ENCODE assay signal across 8 cellular contexts in genomic region chr4:56909083-56909981, GRCh38. TPM values are rescaled to one million over a fixed set of nuclear protein-coding genes. Genes with fewer than 3 reads are reported as not detected.
DNase-seq lines count a peak whose midpoint lies in the region; ATAC-seq and TF ChIP-seq lines count a peak whose summit lies in the region.

No MANE protein-coding gene starts in this region.

- POLR2A ChIA-PET in SK-N-SH (lab: Yijun Ruan, JAX): interaction anchor here (0.5 to 1.7 kb wide), 2 partner anchors 69 to 523 kb away, joined by 3 to 5 read pairs; partner anchors contain the start of genes NOA1 and POLR2B

- peaks cover 56% of the 10 kb centered on the region for H3K79me2 ChIP-seq in SK-N-SH (ENCODE audit: insufficient read depth)

- H3K9me2 ChIP-seq in SK-N-SH: no peaks in the 10 kb centered on the region

- CTCF ChIA-PET in SK-N-SH (lab: Yijun Ruan, JAX): interaction anchor here (0.7 to 1.5 kb wide), 6 partner anchors 31 to 338 kb away, joined by 3 to 4 read pairs (median 3); partner anchors contain the start of genes NOA1 and POLR2B

- DNase-seq in DMS53 (lab: John Stamatoyannopoulos, UW): peak; percentile 51
- peak; percentile 67 for DNase-seq in SK-N-SH
- DNase-seq in brain microvascular endothelial cell: peak; percentile 47
- DNase-seq in iPS DF 6.9 (ENCODE audit: low read depth, low spot score): no peak
- peak; percentile 73 for DNase-seq in sigmoid colon
- no peak for DNase-seq in NCI-H2029 treated with DMSO at 0.1 percent for 48 hours (lab: John Stamatoyannopoulos, UW)

- 2% methylated on average over 35 of the region's 41 CpGs for WGBS in SK-N-SH (ENCODE audit: low lambda C conversion rate)
- WGBS in iPS DF 6.9 (ENCODE audit: insufficient coverage, insufficient read length): no CpG with 5 or more reads among the region's 41 CpGs
- WGBS in sigmoid colon, 2 donors: 1% methylated on average over 41 of the region's 41 CpGs

- H3K27me3 ChIP-seq in SK-N-SH (ENCODE audit: insufficient read depth) (no peaks in the 10 kb centered on the region), brain microvascular endothelial cell (replicated peaks) (no peaks in the 10 kb centered on the region), iPS DF 6.9 (ENCODE audit: control insufficient read depth, insufficient read depth, low read length) (no peaks in the 10 kb centered on the region; the same call in 1 of the 2 replicates), sigmoid colon (no peaks in the 10 kb centered on the region)

- intact Hi-C loops in sigmoid colon (cut with DNase I): loop anchor here (5.0 kb wide), 4 partner anchors 48 to 1562 kb away; partner anchors contain the start of genes CEP135 and SRD5A3

- no peak for TF ChIP-seq RAD21 in SK-N-SH (IDR thresholded peaks at IDR 0.05; ENCODE audit: low read length)

- peak; percentile 29 for ATAC-seq in GM19438 (IDR thresholded peaks at IDR 0.05; ENCODE audit: low read depth, unreplicated experiment)
- peak; percentile 25 for ATAC-seq in HG03469 (IDR thresholded peaks at IDR 0.05; ENCODE audit: unreplicated experiment)

- peak overlapping the region; percentile 82 to 83 for H3K27ac ChIP-seq in SK-N-SH (ENCODE audit: low read depth in 2 of 2, low read length in 1 of 2)
- peak overlapping the region; percentile 77 for H3K27ac ChIP-seq in brain microvascular endothelial cell
- no peak overlapping the region for H3K27ac ChIP-seq in iPS DF 6.9 (ENCODE audit: low read length)
- peak overlapping the region; percentile 89 to 97 (median 95) for H3K27ac ChIP-seq in sigmoid colon

- H3K4me2 ChIP-seq in SK-N-SH: peak overlapping the region; percentile 71

- H3K4me3 ChIP-seq in SK-N-SH (ENCODE audit: low read depth in 2 of 2, low read length in 1 of 2): peak overlapping the region; percentile 88 to 90
- peak overlapping the region; percentile 87 for H3K4me3 ChIP-seq in brain microvascular endothelial cell (ENCODE audit: low read depth, low read length)
- H3K4me3 ChIP-seq in iPS DF 6.9 (ENCODE audit: low read length): peak overlapping the region; percentile 92
- peak overlapping the region; percentile 75 to 98 (median 94) for H3K4me3 ChIP-seq in sigmoid colon

- no peak overlapping the region for H2AFZ ChIP-seq in SK-N-SH (ENCODE audit: low read depth)

- TF ChIP-seq CTCF in SK-N-SH (IDR thresholded peaks at IDR 0.05) (no peak), brain microvascular endothelial cell (IDR thresholded peaks at IDR 0.05; ENCODE audit: low read depth, low read length, missing control alignments) (no peak), sigmoid colon (IDR thresholded peaks at IDR 0.05) (no peak)

- peak overlapping the region; percentile 87 for H3K9ac ChIP-seq in SK-N-SH

- H3K4me1 ChIP-seq in SK-N-SH (ENCODE audit: control insufficient read depth in 1 of 2, insufficient read depth in 2 of 2, low read depth in 1 of 2, low read length in 1 of 2): peaks cover 0 to 11% of the 10 kb centered on the region in 2 experiments; a peak in 2 of 4 replicates
- peaks cover 5% of the 10 kb centered on the region; the same call in 1 of the 2 replicates for H3K4me1 ChIP-seq in iPS DF 6.9 (ENCODE audit: control insufficient read depth, insufficient read depth, low read length)
- peaks cover 0 to 39% (median 35%) of the 10 kb centered on the region in 4 donors for H3K4me1 ChIP-seq in sigmoid colon

- TF ChIP-seq EP300 in SK-N-SH (IDR thresholded peaks at IDR 0.05; ENCODE audit: borderline replicate concordance in 1 of 2, low read depth in 1 of 2, low read length in 1 of 2): no peak
- TF ChIP-seq EP300 in sigmoid colon (IDR thresholded peaks at IDR 0.05): no peak

- in situ Hi-C loops in brain microvascular endothelial cell (cut with HindIII; ENCODE audit: low pct_ligation_motif_present, low sequenced_read_pairs): no loop called here

- H3K9me3 ChIP-seq in SK-N-SH (no peaks in the 10 kb centered on the region), iPS DF 6.9 (ENCODE audit: control insufficient read depth, insufficient read depth, low read length) (no peaks in the 10 kb centered on the region), sigmoid colon (no peaks in the 10 kb centered on the region)

- TF ChIP-seq POLR2A in sigmoid colon (IDR thresholded peaks at IDR 0.05): no peak

- peaks cover 9% of the 10 kb centered on the region for H3F3A ChIP-seq in SK-N-SH (replicated peaks; ENCODE audit: insufficient read depth)

- peaks cover 48% of the 10 kb centered on the region for H4K20me1 ChIP-seq in SK-N-SH (ENCODE audit: insufficient read depth)

- peaks cover 4 to 26% of the 10 kb centered on the region in 2 experiments for H3K36me3 ChIP-seq in SK-N-SH (replicated peaks in 1 of 2; ENCODE audit: control insufficient read depth in 1 of 2, insufficient read depth in 2 of 2, low read length in 1 of 2)
- H3K36me3 ChIP-seq in brain microvascular endothelial cell (replicated peaks): no peaks in the 10 kb centered on the region
- no peaks in the 10 kb centered on the region for H3K36me3 ChIP-seq in iPS DF 6.9 (ENCODE audit: control insufficient read depth, insufficient read depth, low read length)
- no peaks in the 10 kb centered on the region for H3K36me3 ChIP-seq in sigmoid colon

TF ChIP-seq in SK-N-SH, 30 proteins besides CTCF, POLR2A, EP300 and RAD21:
- TF ChIP-seq, protein P1, sequence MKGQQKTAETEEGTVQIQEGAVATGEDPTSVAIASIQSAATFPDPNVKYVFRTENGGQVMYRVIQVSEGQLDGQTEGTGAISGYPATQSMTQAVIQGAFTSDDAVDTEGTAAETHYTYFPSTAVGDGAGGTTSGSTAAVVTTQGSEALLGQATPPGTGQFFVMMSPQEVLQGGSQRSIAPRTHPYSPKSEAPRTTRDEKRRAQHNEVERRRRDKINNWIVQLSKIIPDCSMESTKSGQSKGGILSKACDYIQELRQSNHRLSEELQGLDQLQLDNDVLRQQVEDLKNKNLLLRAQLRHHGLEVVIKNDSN (IDR thresholded peaks at IDR 0.05; ENCODE audit: borderline replicate concordance, low read depth): no peak
- TF ChIP-seq RXRA (IDR thresholded peaks at IDR 0.05; ENCODE audit: borderline replicate concordance, low read depth) (0 out of 2 replicates have a peak, but pooled peaks have one; percentile 7), MXI1 (IDR thresholded peaks at IDR 0.05; ENCODE audit: low read depth, low read length) (peak; percentile 69; the same call in 1 of the 2 replicates), EZH2phosphoT487 (IDR thresholded peaks at IDR 0.05; ENCODE audit: borderline replicate concordance, low read depth) (no peak), MAX (IDR thresholded peaks at IDR 0.05; ENCODE audit: low read depth) (0 out of 2 replicates have a peak, but pooled peaks have one; percentile 13), YY1 (IDR thresholded peaks at IDR 0.05; ENCODE audit: low read depth) (peak; percentile 74)
- TF ChIP-seq, protein P2, sequence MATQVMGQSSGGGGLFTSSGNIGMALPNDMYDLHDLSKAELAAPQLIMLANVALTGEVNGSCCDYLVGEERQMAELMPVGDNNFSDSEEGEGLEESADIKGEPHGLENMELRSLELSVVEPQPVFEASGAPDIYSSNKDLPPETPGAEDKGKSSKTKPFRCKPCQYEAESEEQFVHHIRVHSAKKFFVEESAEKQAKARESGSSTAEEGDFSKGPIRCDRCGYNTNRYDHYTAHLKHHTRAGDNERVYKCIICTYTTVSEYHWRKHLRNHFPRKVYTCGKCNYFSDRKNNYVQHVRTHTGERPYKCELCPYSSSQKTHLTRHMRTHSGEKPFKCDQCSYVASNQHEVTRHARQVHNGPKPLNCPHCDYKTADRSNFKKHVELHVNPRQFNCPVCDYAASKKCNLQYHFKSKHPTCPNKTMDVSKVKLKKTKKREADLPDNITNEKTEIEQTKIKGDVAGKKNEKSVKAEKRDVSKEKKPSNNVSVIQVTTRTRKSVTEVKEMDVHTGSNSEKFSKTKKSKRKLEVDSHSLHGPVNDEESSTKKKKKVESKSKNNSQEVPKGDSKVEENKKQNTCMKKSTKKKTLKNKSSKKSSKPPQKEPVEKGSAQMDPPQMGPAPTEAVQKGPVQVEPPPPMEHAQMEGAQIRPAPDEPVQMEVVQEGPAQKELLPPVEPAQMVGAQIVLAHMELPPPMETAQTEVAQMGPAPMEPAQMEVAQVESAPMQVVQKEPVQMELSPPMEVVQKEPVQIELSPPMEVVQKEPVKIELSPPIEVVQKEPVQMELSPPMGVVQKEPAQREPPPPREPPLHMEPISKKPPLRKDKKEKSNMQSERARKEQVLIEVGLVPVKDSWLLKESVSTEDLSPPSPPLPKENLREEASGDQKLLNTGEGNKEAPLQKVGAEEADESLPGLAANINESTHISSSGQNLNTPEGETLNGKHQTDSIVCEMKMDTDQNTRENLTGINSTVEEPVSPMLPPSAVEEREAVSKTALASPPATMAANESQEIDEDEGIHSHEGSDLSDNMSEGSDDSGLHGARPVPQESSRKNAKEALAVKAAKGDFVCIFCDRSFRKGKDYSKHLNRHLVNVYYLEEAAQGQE (IDR thresholded peaks at IDR 0.05; ENCODE audit: low read depth, low read length): peak; percentile 67

RNA-seq across cellular contexts. Expression of gene REST, which starts 1.6 kb away (rescaled TPM):
- polyA plus RNA-seq in SK-N-SH (2012; rRNA removed): 6.0 and 7.9 TPM in 2 replicates
- polyA plus RNA-seq in SK-N-SH (2012; cell fraction: cytosol; rRNA removed): 8.6 and 9.5 TPM in 2 replicates
- 3.3 and 7.6 TPM in 2 replicates for polyA plus RNA-seq in SK-N-SH (2012; cell fraction: nucleus; rRNA removed)
- total RNA-seq in sigmoid colon: 10 to 100 TPM; 23.7 to 32.8 (median 26.3) TPM
- 1 to 10 TPM; 4.8 to 7.3 (median 5.8) TPM for polyA plus RNA-seq in sigmoid colon

Comparison
In these comparisons a context has a peak if more than half of its experiments do, and no peak if none do; other contexts are left out.
1. DNase-seq: peak in DMS53 (single experiment), SK-N-SH (single experiment), brain microvascular endothelial cell (single experiment) and sigmoid colon (single experiment); none in iPS DF 6.9 (single experiment) and NCI-H2029 treated with DMSO at 0.1 percent for 48 hours (single experiment).
2. Peak in every context shown above with its lines, with median percentiles within 50 percentile points of each other: H3K4me3 ChIP-seq.